In the genomic region with DNA sequence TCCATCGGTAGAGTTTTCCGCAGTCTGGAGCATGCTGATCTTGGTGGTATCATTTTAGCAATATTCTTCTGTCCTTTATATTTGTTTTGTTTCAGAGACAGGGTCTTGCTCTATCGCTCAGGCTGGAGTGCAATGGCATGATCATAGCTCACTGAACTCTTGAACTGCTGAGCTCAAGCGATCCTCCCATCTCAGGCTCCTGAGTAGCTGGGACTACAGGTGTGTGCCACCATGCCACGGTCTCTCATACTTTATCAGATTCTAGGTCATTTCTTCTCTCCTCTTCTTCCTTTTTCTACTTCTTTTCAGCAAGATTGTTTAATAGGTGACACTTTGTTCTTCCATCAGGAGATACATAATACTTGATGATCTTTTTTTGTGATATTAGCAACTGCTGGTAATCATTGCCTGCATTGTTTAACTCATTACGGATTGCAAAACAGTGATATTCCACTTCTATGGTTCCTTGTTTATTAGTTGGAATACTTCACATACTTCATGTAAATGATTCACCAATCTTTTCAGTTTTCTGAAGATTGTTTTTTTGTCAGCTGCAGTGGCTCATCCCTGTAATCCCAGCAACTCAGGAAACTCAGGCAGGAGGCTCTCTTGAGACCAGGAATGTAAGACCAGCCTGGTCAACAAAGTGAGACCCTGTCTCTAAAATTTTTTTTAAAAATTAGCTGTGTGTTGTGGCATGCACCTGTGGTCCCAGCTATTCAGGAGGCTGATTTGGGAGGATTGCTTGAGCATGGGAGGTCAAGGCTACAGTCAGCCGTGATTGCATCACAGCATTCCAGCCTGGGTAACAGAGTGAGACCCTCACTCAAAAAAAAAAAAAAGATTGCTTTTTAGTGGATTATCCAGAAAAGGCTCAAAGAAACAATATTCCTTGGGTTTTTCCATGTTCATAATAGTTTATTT, we compare ENCODE assay signal across 1 cellular context.
TF ChIP-seq lines count a peak whose summit lies in the region.

No MANE protein-coding gene starts in this region.

TF ChIP-seq in GM23338, 12 proteins besides CTCF, POLR2A, EP300 and RAD21 (continued from another document):
- TF ChIP-seq, protein P1, sequence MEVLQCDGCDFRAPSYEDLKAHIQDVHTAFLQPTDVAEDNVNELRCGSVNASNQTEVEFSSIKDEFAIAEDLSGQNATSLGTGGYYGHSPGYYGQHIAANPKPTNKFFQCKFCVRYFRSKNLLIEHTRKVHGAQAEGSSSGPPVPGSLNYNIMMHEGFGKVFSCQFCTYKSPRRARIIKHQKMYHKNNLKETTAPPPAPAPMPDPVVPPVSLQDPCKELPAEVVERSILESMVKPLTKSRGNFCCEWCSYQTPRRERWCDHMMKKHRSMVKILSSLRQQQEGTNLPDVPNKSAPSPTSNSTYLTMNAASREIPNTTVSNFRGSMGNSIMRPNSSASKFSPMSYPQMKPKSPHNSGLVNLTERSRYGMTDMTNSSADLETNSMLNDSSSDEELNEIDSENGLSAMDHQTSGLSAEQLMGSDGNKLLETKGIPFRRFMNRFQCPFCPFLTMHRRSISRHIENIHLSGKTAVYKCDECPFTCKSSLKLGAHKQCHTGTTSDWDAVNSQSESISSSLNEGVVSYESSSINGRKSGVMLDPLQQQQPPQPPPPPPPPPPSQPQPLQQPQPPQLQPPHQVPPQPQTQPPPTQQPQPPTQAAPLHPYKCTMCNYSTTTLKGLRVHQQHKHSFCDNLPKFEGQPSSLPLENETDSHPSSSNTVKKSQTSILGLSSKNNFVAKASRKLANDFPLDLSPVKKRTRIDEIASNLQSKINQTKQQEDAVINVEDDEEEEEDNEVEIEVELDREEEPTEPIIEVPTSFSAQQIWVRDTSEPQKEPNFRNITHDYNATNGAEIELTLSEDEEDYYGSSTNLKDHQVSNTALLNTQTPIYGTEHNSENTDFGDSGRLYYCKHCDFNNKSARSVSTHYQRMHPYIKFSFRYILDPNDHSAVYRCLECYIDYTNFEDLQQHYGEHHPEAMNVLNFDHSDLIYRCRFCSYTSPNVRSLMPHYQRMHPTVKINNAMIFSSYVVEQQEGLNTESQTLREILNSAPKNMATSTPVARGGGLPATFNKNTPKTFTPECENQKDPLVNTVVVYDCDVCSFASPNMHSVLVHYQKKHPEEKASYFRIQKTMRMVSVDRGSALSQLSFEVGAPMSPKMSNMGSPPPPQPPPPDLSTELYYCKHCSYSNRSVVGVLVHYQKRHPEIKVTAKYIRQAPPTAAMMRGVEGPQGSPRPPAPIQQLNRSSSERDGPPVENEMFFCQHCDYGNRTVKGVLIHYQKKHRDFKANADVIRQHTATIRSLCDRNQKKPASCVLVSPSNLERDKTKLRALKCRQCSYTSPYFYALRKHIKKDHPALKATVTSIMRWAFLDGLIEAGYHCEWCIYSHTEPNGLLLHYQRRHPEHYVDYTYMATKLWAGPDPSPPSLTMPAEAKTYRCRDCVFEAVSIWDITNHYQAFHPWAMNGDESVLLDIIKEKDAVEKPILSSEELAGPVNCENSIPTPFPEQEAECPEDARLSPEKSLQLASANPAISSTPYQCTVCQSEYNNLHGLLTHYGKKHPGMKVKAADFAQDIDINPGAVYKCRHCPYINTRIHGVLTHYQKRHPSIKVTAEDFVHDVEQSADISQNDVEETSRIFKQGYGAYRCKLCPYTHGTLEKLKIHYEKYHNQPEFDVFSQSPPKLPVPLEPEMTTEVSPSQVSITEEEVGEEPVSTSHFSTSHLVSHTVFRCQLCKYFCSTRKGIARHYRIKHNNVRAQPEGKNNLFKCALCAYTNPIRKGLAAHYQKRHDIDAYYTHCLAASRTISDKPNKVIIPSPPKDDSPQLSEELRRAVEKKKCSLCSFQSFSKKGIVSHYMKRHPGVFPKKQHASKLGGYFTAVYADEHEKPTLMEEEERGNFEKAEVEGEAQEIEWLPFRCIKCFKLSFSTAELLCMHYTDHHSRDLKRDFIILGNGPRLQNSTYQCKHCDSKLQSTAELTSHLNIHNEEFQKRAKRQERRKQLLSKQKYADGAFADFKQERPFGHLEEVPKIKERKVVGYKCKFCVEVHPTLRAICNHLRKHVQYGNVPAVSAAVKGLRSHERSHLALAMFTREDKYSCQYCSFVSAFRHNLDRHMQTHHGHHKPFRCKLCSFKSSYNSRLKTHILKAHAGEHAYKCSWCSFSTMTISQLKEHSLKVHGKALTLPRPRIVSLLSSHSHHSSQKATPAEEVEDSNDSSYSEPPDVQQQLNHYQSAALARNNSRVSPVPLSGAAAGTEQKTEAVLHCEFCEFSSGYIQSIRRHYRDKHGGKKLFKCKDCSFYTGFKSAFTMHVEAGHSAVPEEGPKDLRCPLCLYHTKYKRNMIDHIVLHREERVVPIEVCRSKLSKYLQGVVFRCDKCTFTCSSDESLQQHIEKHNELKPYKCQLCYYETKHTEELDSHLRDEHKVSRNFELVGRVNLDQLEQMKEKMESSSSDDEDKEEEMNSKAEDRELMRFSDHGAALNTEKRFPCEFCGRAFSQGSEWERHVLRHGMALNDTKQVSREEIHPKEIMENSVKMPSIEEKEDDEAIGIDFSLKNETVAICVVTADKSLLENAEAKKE (CRISPR knock-in tag; IDR thresholded peaks at IDR 0.05), result no peak
- no peak for TF ChIP-seq ZNF331 (CRISPR knock-in tag; IDR thresholded peaks at IDR 0.05; ENCODE audit: low read depth)
- TF ChIP-seq, protein P2, sequence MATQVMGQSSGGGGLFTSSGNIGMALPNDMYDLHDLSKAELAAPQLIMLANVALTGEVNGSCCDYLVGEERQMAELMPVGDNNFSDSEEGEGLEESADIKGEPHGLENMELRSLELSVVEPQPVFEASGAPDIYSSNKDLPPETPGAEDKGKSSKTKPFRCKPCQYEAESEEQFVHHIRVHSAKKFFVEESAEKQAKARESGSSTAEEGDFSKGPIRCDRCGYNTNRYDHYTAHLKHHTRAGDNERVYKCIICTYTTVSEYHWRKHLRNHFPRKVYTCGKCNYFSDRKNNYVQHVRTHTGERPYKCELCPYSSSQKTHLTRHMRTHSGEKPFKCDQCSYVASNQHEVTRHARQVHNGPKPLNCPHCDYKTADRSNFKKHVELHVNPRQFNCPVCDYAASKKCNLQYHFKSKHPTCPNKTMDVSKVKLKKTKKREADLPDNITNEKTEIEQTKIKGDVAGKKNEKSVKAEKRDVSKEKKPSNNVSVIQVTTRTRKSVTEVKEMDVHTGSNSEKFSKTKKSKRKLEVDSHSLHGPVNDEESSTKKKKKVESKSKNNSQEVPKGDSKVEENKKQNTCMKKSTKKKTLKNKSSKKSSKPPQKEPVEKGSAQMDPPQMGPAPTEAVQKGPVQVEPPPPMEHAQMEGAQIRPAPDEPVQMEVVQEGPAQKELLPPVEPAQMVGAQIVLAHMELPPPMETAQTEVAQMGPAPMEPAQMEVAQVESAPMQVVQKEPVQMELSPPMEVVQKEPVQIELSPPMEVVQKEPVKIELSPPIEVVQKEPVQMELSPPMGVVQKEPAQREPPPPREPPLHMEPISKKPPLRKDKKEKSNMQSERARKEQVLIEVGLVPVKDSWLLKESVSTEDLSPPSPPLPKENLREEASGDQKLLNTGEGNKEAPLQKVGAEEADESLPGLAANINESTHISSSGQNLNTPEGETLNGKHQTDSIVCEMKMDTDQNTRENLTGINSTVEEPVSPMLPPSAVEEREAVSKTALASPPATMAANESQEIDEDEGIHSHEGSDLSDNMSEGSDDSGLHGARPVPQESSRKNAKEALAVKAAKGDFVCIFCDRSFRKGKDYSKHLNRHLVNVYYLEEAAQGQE (IDR thresholded peaks at IDR 0.05; ENCODE audit: unreplicated experiment), result no peak
- TF ChIP-seq, protein P3, sequence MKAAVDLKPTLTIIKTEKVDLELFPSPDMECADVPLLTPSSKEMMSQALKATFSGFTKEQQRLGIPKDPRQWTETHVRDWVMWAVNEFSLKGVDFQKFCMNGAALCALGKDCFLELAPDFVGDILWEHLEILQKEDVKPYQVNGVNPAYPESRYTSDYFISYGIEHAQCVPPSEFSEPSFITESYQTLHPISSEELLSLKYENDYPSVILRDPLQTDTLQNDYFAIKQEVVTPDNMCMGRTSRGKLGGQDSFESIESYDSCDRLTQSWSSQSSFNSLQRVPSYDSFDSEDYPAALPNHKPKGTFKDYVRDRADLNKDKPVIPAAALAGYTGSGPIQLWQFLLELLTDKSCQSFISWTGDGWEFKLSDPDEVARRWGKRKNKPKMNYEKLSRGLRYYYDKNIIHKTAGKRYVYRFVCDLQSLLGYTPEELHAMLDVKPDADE (IDR thresholded peaks at IDR 0.05), result no peak
TF ChIP-seq in GM23338: peak in this region for 0.
